8 cellular contexts compared by ENCODE assay signal in the genomic region with DNA sequence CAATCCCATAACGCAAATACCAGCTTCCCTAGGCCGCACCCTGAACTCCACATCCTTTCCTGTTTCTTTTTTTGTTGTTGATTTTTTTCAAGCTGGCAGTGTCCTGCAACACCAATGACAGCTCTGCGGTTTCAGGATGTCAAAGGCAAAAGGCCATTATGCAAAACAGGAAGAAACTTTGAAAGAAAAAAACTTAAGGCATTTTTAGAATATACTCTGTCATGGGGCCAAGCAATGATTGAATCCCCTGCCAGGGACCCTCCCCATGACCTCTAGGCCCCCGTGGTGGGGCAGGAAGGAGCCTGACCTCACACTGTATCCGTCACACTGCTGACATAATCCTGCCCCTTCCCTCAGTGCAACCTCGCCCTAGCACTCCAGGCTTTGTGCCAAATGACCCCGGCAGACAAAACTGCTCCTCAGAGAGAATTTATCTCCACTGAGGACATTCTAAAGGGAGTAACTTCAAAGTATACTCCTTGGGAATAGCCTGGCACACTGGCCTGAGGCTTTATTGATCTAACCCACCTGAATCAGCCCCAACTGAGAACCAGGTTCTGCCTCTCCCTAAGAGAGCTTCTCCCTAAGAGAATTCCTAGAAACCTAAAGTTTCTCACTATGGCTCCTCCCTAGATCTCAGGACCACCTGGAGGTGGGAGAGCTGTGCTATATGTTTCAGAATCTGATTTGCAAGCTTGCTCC. TPM values are rescaled to one million over a fixed set of nuclear protein-coding genes. Genes with fewer than 3 reads are reported as not detected.
DNase-seq lines count a peak whose midpoint lies in the region; ATAC-seq, FAIRE-seq and TF ChIP-seq lines count a peak whose summit lies in the region.

No MANE protein-coding gene starts in this region.

- H4K20me1 ChIP-seq in SK-N-SH (ENCODE audit: insufficient read depth): no peaks in the 10 kb centered on the region
- no peaks in the 10 kb centered on the region for H4K20me1 ChIP-seq in keratinocyte (ENCODE audit: control insufficient read depth, extremely low read depth, insufficient read depth, low read length)

- DNase-seq in SK-N-SH (no peak), M059J (ENCODE audit: low read depth) (peak; percentile 85), keratinocyte (ENCODE audit: low read depth, low spot score) (no peak)
- DNase-seq in activated naive CD8-positive, alpha-beta T cell treated with anti-CD3 and anti-CD28 coated beads for 36 hours: peak; percentile 40
- DNase-seq in stimulated activated naive CD4-positive, alpha-beta T cell treated with Interleukin-2 at 50 U/mL for 16 hours (lab: John Stamatoyannopoulos, UW): peak; percentile 28

- H3K9me3 ChIP-seq in SK-N-SH: no peaks in the 10 kb centered on the region
- H3K9me3 ChIP-seq in keratinocyte (ENCODE audit: control insufficient read depth, low read depth, low read length): no peaks in the 10 kb centered on the region

- H3K27me3 ChIP-seq in SK-N-SH (ENCODE audit: insufficient read depth) (no peaks in the 10 kb centered on the region), keratinocyte (ENCODE audit: control insufficient read depth, extremely low read depth, insufficient read depth, low read length) (no peaks in the 10 kb centered on the region)

- peaks cover 11% of the 10 kb centered on the region for H3K36me3 Mint-ChIP-seq in activated naive CD8-positive, alpha-beta T cell treated with anti-CD3 and anti-CD28 coated beads for 36 hours

- H3K27ac ChIP-seq in SK-N-SH (ENCODE audit: low read depth in 2 of 2, low read length in 1 of 2) (peak overlapping the region; percentile 94 to 96), keratinocyte (ENCODE audit: control insufficient read depth, insufficient read depth, low read length) (peak overlapping the region; percentile 98)

- H3K9ac ChIP-seq in SK-N-SH (peak overlapping the region; percentile 50), keratinocyte (ENCODE audit: control insufficient read depth, extremely low read depth, insufficient read depth, low read length) (peak overlapping the region; percentile 87)

- TF ChIP-seq RAD21 in SK-N-SH (IDR thresholded peaks at IDR 0.05; ENCODE audit: low read length): no peak

- POLR2A ChIA-PET in SK-N-SH (lab: Yijun Ruan, JAX): no interaction called here

- FAIRE-seq in keratinocyte (lab: Jason Lieb, UNC): no peak

- H3K4me1 ChIP-seq in SK-N-SH (ENCODE audit: control insufficient read depth in 1 of 2, insufficient read depth in 2 of 2, low read depth in 1 of 2, low read length in 1 of 2): peaks cover 62 to 65% of the 10 kb centered on the region in 2 experiments
- H3K4me1 ChIP-seq in keratinocyte (ENCODE audit: control insufficient read depth, extremely low read depth, insufficient read depth, low read length): peaks cover 86% of the 10 kb centered on the region

- H3K27ac Mint-ChIP-seq in activated naive CD8-positive, alpha-beta T cell treated with anti-CD3 and anti-CD28 coated beads for 36 hours: peak overlapping the region; percentile 92

- H3K4me3 Mint-ChIP-seq in activated naive CD8-positive, alpha-beta T cell treated with anti-CD3 and anti-CD28 coated beads for 36 hours: peak overlapping the region; percentile 64

- H3K9me2 ChIP-seq in SK-N-SH: no peaks in the 10 kb centered on the region

- CTCF ChIA-PET in SK-N-SH (lab: Yijun Ruan, JAX): interaction anchor here (1.9 to 3.3 kb wide), 3 partner anchors 11 to 67 kb away, joined by 6 to 18 read pairs (median 7); no protein-coding TSS in a partner anchor

- TF ChIP-seq CTCF in SK-N-SH (IDR thresholded peaks at IDR 0.05): no peak
- TF ChIP-seq CTCF in keratinocyte (optimal IDR thresholded peaks at IDR 0.05 in 1 of 3, IDR thresholded peaks at IDR 0.05 in 1 of 3, conservative IDR thresholded peaks at IDR 0.05 in 1 of 3; ENCODE audit: extremely low read depth in 1 of 3, insufficient read depth in 2 of 3, low read length in 3 of 3): no peak

- no peak for ATAC-seq in SK-N-SH treated with all-trans-retinoic acid at 6 μM for 48 hours
- ATAC-seq in HG02973 (IDR thresholded peaks at IDR 0.05; ENCODE audit: unreplicated experiment): no peak
- no peak for ATAC-seq in HG03469 (IDR thresholded peaks at IDR 0.05; ENCODE audit: unreplicated experiment)

- H3K79me2 ChIP-seq in SK-N-SH (ENCODE audit: insufficient read depth): peaks cover 97% of the 10 kb centered on the region
- peaks cover 85% of the 10 kb centered on the region for H3K79me2 ChIP-seq in keratinocyte (ENCODE audit: control insufficient read depth, insufficient read depth, low read length)

- peaks cover 29% of the 10 kb centered on the region for H3F3A ChIP-seq in SK-N-SH (replicated peaks; ENCODE audit: insufficient read depth)

- H3K9me1 ChIP-seq in keratinocyte (ENCODE audit: control insufficient read depth, extremely low read depth, insufficient read depth, low read length): peaks cover 4% of the 10 kb centered on the region

- dilution Hi-C loops in keratinocyte (cut with MboI; ENCODE audit: extremely low pct_ligation_motif_present, low sequenced_read_pairs): no loop called here

- peak overlapping the region; percentile 3 to 30; a peak in 2 of 4 replicates for H3K4me3 ChIP-seq in SK-N-SH (ENCODE audit: low read depth in 2 of 2, low read length in 1 of 2)
- H3K4me3 ChIP-seq in keratinocyte (ENCODE audit: control insufficient read depth in 2 of 3, extremely low read depth in 1 of 3, insufficient read depth in 2 of 3, low read depth in 1 of 3, low read length in 3 of 3): peak overlapping the region in 2 of 3 experiments; percentile 14 to 26

- H3K36me3 ChIP-seq in SK-N-SH (replicated peaks in 1 of 2; ENCODE audit: control insufficient read depth in 1 of 2, insufficient read depth in 2 of 2, low read length in 1 of 2) (no peaks in the 10 kb centered on the region), keratinocyte (ENCODE audit: control insufficient read depth in 2 of 2, extremely low read depth in 1 of 2, insufficient read depth in 2 of 2, low read length in 2 of 2) (no peaks in the 10 kb centered on the region)

- WGBS in SK-N-SH (ENCODE audit: low lambda C conversion rate): 32% methylated on average over 7 of the region's 7 CpGs

- H3K4me2 ChIP-seq in SK-N-SH (peak overlapping the region; percentile 70), keratinocyte (ENCODE audit: control insufficient read depth, extremely low read depth, insufficient read depth, low read depth, low read length) (peak overlapping the region; percentile 99)

- H2AFZ ChIP-seq in SK-N-SH (ENCODE audit: low read depth) (0 out of 2 replicates have a peak overlapping the region, but pooled peaks have one; percentile 10), keratinocyte (ENCODE audit: control insufficient read depth, low read length) (no peak overlapping the region)

- no peak; a peak in 1 of 4 replicates for TF ChIP-seq EP300 in SK-N-SH (IDR thresholded peaks at IDR 0.05; ENCODE audit: borderline replicate concordance in 1 of 2, low read depth in 1 of 2, low read length in 1 of 2)

- no peaks in the 10 kb centered on the region for H3K9me3 Mint-ChIP-seq in activated naive CD8-positive, alpha-beta T cell treated with anti-CD3 and anti-CD28 coated beads for 36 hours

- H3K27me3 Mint-ChIP-seq in activated naive CD8-positive, alpha-beta T cell treated with anti-CD3 and anti-CD28 coated beads for 36 hours: no peaks in the 10 kb centered on the region

- peaks cover 85% of the 10 kb centered on the region for H3K4me1 Mint-ChIP-seq in activated naive CD8-positive, alpha-beta T cell treated with anti-CD3 and anti-CD28 coated beads for 36 hours

TF ChIP-seq in SK-N-SH, 30 proteins besides CTCF, POLR2A, EP300 and RAD21 (continues in another document):
- no peak for TF ChIP-seq TEAD4 (IDR thresholded peaks at IDR 0.05; ENCODE audit: borderline replicate concordance, insufficient read depth)
- no peak for TF ChIP-seq EZH2phosphoT487 (IDR thresholded peaks at IDR 0.05; ENCODE audit: borderline replicate concordance, low read depth)
- peak; percentile 16; the same call in 1 of the 2 replicates for TF ChIP-seq RXRA (IDR thresholded peaks at IDR 0.05; ENCODE audit: borderline replicate concordance, low read depth)

TF ChIP-seq in SK-N-SH treated with all-trans-retinoic acid at 6 μM for 48 hours, 23 proteins besides CTCF, POLR2A, EP300 and RAD21 (continues in another document):
- TF ChIP-seq ZNF70 (CRISPR knock-in tag; IDR thresholded peaks at IDR 0.05) (no peak), TCF4 (CRISPR knock-in tag; IDR thresholded peaks at IDR 0.05; ENCODE audit: borderline replicate concordance) (no peak), CSDC2 (CRISPR knock-in tag; IDR thresholded peaks at IDR 0.05) (no peak), ZNF565 (CRISPR knock-in tag; conservative IDR thresholded peaks at IDR 0.05; ENCODE audit: low read depth) (no peak), ESRRG (CRISPR knock-in tag; IDR thresholded peaks at IDR 0.05) (no peak), TOX (CRISPR knock-in tag; IDR thresholded peaks at IDR 0.05; ENCODE audit: borderline replicate concordance) (no peak), BACH2 (CRISPR knock-in tag; IDR thresholded peaks at IDR 0.05; ENCODE audit: borderline replicate concordance) (no peak)

RNA-seq across cellular contexts. Expression of gene B4GALT1, which starts 7.9 kb away (rescaled TPM):
- polyA plus RNA-seq in SK-N-SH (2012; rRNA removed) (36.2 and 36.3 TPM in 2 replicates), keratinocyte (54.3 to 82.9 TPM (median 55.1 TPM) in 3 replicates)
- 31.2 and 34.8 TPM in 2 replicates for polyA plus RNA-seq in SK-N-SH (2012; cell fraction: cytosol; rRNA removed)
- polyA plus RNA-seq in SK-N-SH (2012; cell fraction: nucleus; rRNA removed): 16.2 and 21.7 TPM in 2 replicates
- total RNA-seq in M059J (2014; rRNA removed; shearing (Covaris generic)): 35.6 and 69.6 TPM in 2 replicates
- total RNA-seq in activated naive CD8-positive, alpha-beta T cell treated with anti-CD3 and anti-CD28 coated beads for 36 hours: 10 to 100 TPM; 33.5 to 35.0 TPM
- 9.5 TPM for polyA plus RNA-seq in keratinocyte (2011; ENCODE audit: low read depth)
- 57.6 and 65.9 TPM in 2 replicates for polyA plus RNA-seq in keratinocyte (2011; cell fraction: cytosol; rRNA removed)
- polyA plus RNA-seq in keratinocyte (2011; cell fraction: nucleus; rRNA removed): 114 and 120 TPM in 2 replicates
- polyA plus RNA-seq in keratinocyte (2012; ENCODE audit: low replicate concordance): 60.2 and 84.0 TPM in 2 replicates
- polyA minus RNA-seq in keratinocyte: 112 to 184 TPM (median 118 TPM) in 3 replicates
- polyA minus RNA-seq in keratinocyte (2011; cell fraction: cytosol; rRNA and poly(A)+ RNA removed): 89.8 TPM
- 109 and 160 TPM in 2 replicates for polyA minus RNA-seq in keratinocyte (2011; cell fraction: nucleus; rRNA and poly(A)+ RNA removed)

Comparison
In these comparisons a context has a peak if more than half of its experiments do, and no peak if none do; other contexts are left out.
1. DNase-seq: peak in M059J (single experiment), activated naive CD8-positive, alpha-beta T cell treated with anti-CD3 and anti-CD28 coated beads for 36 hours (single experiment) and stimulated activated naive CD4-positive, alpha-beta T cell treated with Interleukin-2 at 50 U/mL for 16 hours (single experiment); none in SK-N-SH (single experiment) and keratinocyte (single experiment).